ENCODE assay signal across 15 cellular contexts in genomic region chr6:158807515-158808441, GRCh38. TPM values are rescaled to one million over a fixed set of nuclear protein-coding genes. Genes with fewer than 3 reads are reported as not detected.
A peak's percentile ranks its signal among the peaks of the same experiment; 100 is the strongest.
DNase-seq lines count a peak whose midpoint lies in the region; ATAC-seq, FAIRE-seq and TF ChIP-seq lines count a peak whose summit lies in the region.
"Had no signal": no experiment of that assay in that cellular context is flagged by ENCODE, and none has a peak within 500 bp of the region (broad histone marks: within the 10 kb centered on the region; RNA-seq: fewer than 3 reads in every experiment).

No MANE protein-coding gene starts in this region.

- H2AFZ ChIP-seq in parathyroid adenoma: no peak overlapping the region

- peak overlapping the region; percentile 61 for H3K4me2 ChIP-seq in parathyroid adenoma (ENCODE audit: low read length)

- DNase-seq in CD8-positive, alpha-beta T cell: peak in 2 of 7 experiments; percentile 3 to 41
- DNase-seq in GM19239 (ENCODE audit: insufficient read length, low spot score) (no peak), adrenal gland (peak in 1 of 7 donors; percentile 38), OCI-M1 (lab: John Stamatoyannopoulos, UW) (no peak), NOMO-1 (lab: John Stamatoyannopoulos, UW; ENCODE audit: unreplicated experiment in 2 of 2) (no peak)
- DNase-seq: HFFc6; hippocampal formation; NCI-H226; stimulated activated CD4-positive, alpha-beta T cell treated with anti-CD3 and anti-CD28 coated beads, Interleukin-4, amount 100 ng/mL, for 24 hours; substantia nigra had no signal

- CTCF ChIA-PET in CD8-positive, alpha-beta T cell (lab: Charles Lee): interaction anchor here (0.6 to 1.6 kb wide), 6 partner anchors 12 to 164 kb away, joined by 3 to 6 read pairs (median 3); no protein-coding TSS in a partner anchor

- H3K27ac Mint-ChIP-seq in CD8-positive, alpha-beta T cell: peak overlapping the region; percentile 91
- H3K27ac Mint-ChIP-seq: HFFc6 had no signal

- peaks cover 92% of the 10 kb centered on the region for H3K4me1 Mint-ChIP-seq in CD8-positive, alpha-beta T cell (ENCODE audit: low read depth)

- no peak for TF ChIP-seq CTCF in CD8-positive, alpha-beta T cell (IDR thresholded peaks at IDR 0.05)
- no peak for TF ChIP-seq CTCF in adrenal gland (IDR thresholded peaks at IDR 0.05)
- TF ChIP-seq CTCF in parathyroid adenoma (IDR thresholded peaks at IDR 0.05): no peak

- WGBS in adrenal gland, 4 donors: 62 to 75% (median 68%) methylated on average over 8 of the region's 8 CpGs

- no peaks in the 10 kb centered on the region for H3K9me3 ChIP-seq in CD8-positive, alpha-beta T cell (ENCODE audit: low read length)
- H3K9me3 ChIP-seq in adrenal gland (replicated peaks in 1 of 3) (no peaks in the 10 kb centered on the region), parathyroid adenoma (ENCODE audit: control insufficient read depth, low read length) (no peaks in the 10 kb centered on the region)

- peak; percentile 48 for FAIRE-seq in GM19239 (lab: Jason Lieb, UNC)
- FAIRE-seq: TTC549 had no signal

- TF ChIP-seq POLR2A in adrenal gland (IDR thresholded peaks at IDR 0.05): no peak

- no peaks in the 10 kb centered on the region for H3K9me3 Mint-ChIP-seq in CD8-positive, alpha-beta T cell
- H3K9me3 Mint-ChIP-seq: activated T-helper 2 cell treated with anti-CD3 and anti-CD28 coated beads, Interferon-gamma antibody, Interleukin-2, Interleukin-4, amounts not matched to agents 10 μg/mL and 5 μg/mL and 100 μg/mL, durations not matched to agents 14 hours and 24 hours and 36 hours; HFFc6 had no signal

- H3K9ac ChIP-seq in parathyroid adenoma: no peak overlapping the region

- no peak overlapping the region for H3K27ac ChIP-seq in CD8-positive, alpha-beta T cell (ENCODE audit: low read depth, low read length)
- H3K27ac ChIP-seq in adrenal gland (peak overlapping the region in 3 of 5 donors; percentile 30 to 62 (median 36)), parathyroid adenoma (peak overlapping the region; percentile 95)

- no peaks in the 10 kb centered on the region for H3K27me3 ChIP-seq in CD8-positive, alpha-beta T cell (ENCODE audit: insufficient read depth, low read length)
- H3K27me3 ChIP-seq in adrenal gland (no peaks in the 10 kb centered on the region), parathyroid adenoma (ENCODE audit: control insufficient read depth, insufficient read depth, low read length) (no peaks in the 10 kb centered on the region)

- peak overlapping the region; percentile 38 for H3K4me3 Mint-ChIP-seq in CD8-positive, alpha-beta T cell
- H3K4me3 Mint-ChIP-seq: HFFc6 had no signal

- intact Hi-C loops in CD8-positive, alpha-beta T cell (cut with DNase I, micrococcal nuclease): loop anchor here in 1 of 2 experiments (5.0 kb wide), 1 partner anchor 35 kb away; no protein-coding TSS in a partner anchor
- intact Hi-C loops in adrenal gland (cut with DNase I): no loop called here

- no peak for ATAC-seq in CD8-positive, alpha-beta T cell
- ATAC-seq in GM19328 (IDR thresholded peaks at IDR 0.05; ENCODE audit: unreplicated experiment): no peak

- H3K79me2 ChIP-seq in parathyroid adenoma: peaks cover 70% of the 10 kb centered on the region

- H3K4me3 ChIP-seq in CD8-positive, alpha-beta T cell (ENCODE audit: low read depth, low read length): no peak overlapping the region
- H3K4me3 ChIP-seq in adrenal gland (no peak overlapping the region), parathyroid adenoma (ENCODE audit: low read depth, low read length) (peak overlapping the region; percentile 32)
- H3K4me3 ChIP-seq: lung had no signal

- peaks cover 67% of the 10 kb centered on the region for H3K36me3 Mint-ChIP-seq in CD8-positive, alpha-beta T cell

- POLR2A ChIA-PET in CD8-positive, alpha-beta T cell (lab: Charles Lee): interaction anchor here (0.9 to 2.3 kb wide), 7 partner anchors 11 to 236 kb away, joined by 3 to 17 read pairs (median 6); partner anchors contain the start of gene EZR

- no peaks in the 10 kb centered on the region for H3K27me3 Mint-ChIP-seq in CD8-positive, alpha-beta T cell (ENCODE audit: low read depth)

- no peaks in the 10 kb centered on the region for H3K36me3 ChIP-seq in CD8-positive, alpha-beta T cell (ENCODE audit: insufficient read depth, low read length)
- no peaks in the 10 kb centered on the region for H3K36me3 ChIP-seq in adrenal gland (replicated peaks in 1 of 2)
- H3K36me3 ChIP-seq in parathyroid adenoma (ENCODE audit: control insufficient read depth, insufficient read depth, low read length): no peaks in the 10 kb centered on the region

- H3K4me1 ChIP-seq in CD8-positive, alpha-beta T cell (ENCODE audit: insufficient read depth, low read length): peaks cover 89% of the 10 kb centered on the region
- peaks cover 47 to 77% of the 10 kb centered on the region in 2 donors for H3K4me1 ChIP-seq in adrenal gland (replicated peaks in 1 of 2)
- peaks cover 79% of the 10 kb centered on the region for H3K4me1 ChIP-seq in parathyroid adenoma

RNA-seq across cellular contexts. Expression of gene EZR, which starts 11.4 kb away (rescaled TPM):
- 100 to 1,000 TPM; 626 to 627 TPM for total RNA-seq in CD8-positive, alpha-beta T cell
- 100 to 1,000 TPM; 215 to 476 (median 409) TPM for total RNA-seq in adrenal gland
- polyA plus RNA-seq in adrenal gland: 100 to 1,000 TPM in 2 of 3 donors, 10 to 100 TPM in 1; 80.3 to 355 (median 132) TPM
